Comparison of ENCODE assay signal across 1 cellular context in the genomic region with DNA sequence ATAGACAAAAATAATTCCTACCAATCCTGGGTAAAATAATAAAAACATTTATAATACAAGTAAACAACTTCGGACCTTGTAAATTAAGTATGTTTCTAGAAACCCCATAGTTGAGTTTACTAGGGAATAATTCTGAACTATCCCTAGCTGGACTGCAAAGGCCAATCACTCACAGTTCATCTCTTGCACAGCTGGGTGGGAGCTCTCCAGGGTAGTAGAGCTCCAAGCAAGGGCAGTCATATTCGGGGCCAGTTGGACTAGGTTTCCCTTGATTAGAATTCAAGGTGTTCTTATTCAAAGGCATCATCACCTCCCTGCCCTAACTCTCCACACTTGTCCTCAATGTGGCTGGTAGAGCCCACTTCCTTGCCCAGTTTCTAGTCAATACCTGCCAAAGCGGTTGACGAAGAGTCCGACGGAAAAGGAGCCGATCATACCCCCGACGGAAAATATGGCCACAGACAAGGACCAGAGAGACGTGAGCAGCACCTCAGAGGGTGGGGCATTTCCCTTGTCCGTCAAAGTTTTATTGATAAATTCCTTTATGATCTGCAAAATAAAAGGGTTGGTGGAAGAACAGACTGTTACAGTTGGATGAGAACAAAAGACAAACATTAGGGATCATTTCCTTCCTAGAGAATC.
TF ChIP-seq lines count a peak whose summit lies in the region.

No MANE protein-coding gene starts in this region.

TF ChIP-seq in SK-N-SH, 30 proteins besides CTCF, POLR2A, EP300 and RAD21:
- TF ChIP-seq, protein P1, sequence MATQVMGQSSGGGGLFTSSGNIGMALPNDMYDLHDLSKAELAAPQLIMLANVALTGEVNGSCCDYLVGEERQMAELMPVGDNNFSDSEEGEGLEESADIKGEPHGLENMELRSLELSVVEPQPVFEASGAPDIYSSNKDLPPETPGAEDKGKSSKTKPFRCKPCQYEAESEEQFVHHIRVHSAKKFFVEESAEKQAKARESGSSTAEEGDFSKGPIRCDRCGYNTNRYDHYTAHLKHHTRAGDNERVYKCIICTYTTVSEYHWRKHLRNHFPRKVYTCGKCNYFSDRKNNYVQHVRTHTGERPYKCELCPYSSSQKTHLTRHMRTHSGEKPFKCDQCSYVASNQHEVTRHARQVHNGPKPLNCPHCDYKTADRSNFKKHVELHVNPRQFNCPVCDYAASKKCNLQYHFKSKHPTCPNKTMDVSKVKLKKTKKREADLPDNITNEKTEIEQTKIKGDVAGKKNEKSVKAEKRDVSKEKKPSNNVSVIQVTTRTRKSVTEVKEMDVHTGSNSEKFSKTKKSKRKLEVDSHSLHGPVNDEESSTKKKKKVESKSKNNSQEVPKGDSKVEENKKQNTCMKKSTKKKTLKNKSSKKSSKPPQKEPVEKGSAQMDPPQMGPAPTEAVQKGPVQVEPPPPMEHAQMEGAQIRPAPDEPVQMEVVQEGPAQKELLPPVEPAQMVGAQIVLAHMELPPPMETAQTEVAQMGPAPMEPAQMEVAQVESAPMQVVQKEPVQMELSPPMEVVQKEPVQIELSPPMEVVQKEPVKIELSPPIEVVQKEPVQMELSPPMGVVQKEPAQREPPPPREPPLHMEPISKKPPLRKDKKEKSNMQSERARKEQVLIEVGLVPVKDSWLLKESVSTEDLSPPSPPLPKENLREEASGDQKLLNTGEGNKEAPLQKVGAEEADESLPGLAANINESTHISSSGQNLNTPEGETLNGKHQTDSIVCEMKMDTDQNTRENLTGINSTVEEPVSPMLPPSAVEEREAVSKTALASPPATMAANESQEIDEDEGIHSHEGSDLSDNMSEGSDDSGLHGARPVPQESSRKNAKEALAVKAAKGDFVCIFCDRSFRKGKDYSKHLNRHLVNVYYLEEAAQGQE (IDR thresholded peaks at IDR 0.05; ENCODE audit: low read depth, low read length) = peak; percentile 80; the same call in 1 of the 2 replicates
TF ChIP-seq in SK-N-SH: peak in this region for 1; not testable (repeated sequence) for 29.
